Comparison of ENCODE assay signal across 8 cellular contexts in genomic region chrX:110317820-110318663, GRCh38.
DNase-seq lines count a peak whose midpoint lies in the region; ATAC-seq and TF ChIP-seq lines count a peak whose summit lies in the region.

AMMECR1 (minus strand) TSS chrX:110318085; CDS start chrX:110318071, 14 bp downstream.

- DNase-seq in AG09309 (ENCODE audit: low read depth) (peak; percentile 23), NCI-H345 (lab: John Stamatoyannopoulos, UW) (peak; percentile 89), cerebellar cortex (ENCODE audit: low spot score) (peak; percentile 67), kidney glomerular epithelial cell (lab: John Stamatoyannopoulos, UW) (peak; percentile 20)
- DNase-seq in stimulated activated CD4-positive, alpha-beta T cell treated with anti-CD3 and anti-CD28 coated beads, Interleukin-15, amount 100 ng/mL, for 24 hours, result peak; percentile 82

- H3K4me3 ChIP-seq in AG09309 (ENCODE audit: control insufficient read depth, low read depth, low read length), result peak within 1 kb of the TSS; percentile 88

- no peak for TF ChIP-seq CTCF in AG09309 (IDR thresholded peaks at IDR 0.05; ENCODE audit: control insufficient read depth, insufficient read depth, low read depth, low read length, missing control alignments)

- peak; percentile 76 for ATAC-seq in GM19025 (IDR thresholded peaks at IDR 0.05; ENCODE audit: low read depth, unreplicated experiment)
- peak; percentile 66 for ATAC-seq in HG03196 (IDR thresholded peaks at IDR 0.05; ENCODE audit: unreplicated experiment)
- ATAC-seq in activated CD4-positive, CD25-positive, alpha-beta regulatory T cell treated with anti-CD3 and anti-CD28 coated beads, Interleukin-2, amount 50 U/mL, for 24 hours, result peak; percentile 80 to 83

Comparison
In these comparisons a context has a peak if more than half of its experiments do, and no peak if none do; other contexts are left out.
1. Peak in every context shown above with its lines: DNase-seq, ATAC-seq and H3K4me3 ChIP-seq.
2. DNase-seq: peak in every context shown above with its lines; median percentile 89 in NCI-H345; 82 in stimulated activated CD4-positive, alpha-beta T cell treated with anti-CD3 and anti-CD28 coated beads, Interleukin-15, amount 100 ng/mL, for 24 hours; 67 in cerebellar cortex; 23 in AG09309; 20 in kidney glomerular epithelial cell.